Comparison of ENCODE assay signal across 21 cellular contexts in genomic region chr5:154296525-154297159, GRCh38.
DNase-seq lines count a peak whose midpoint lies in the region; ATAC-seq, FAIRE-seq and TF ChIP-seq lines count a peak whose summit lies in the region.
"Had no signal": no experiment of that assay in that cellular context is flagged by ENCODE, and none has a peak within 500 bp of the region (broad histone marks: within the 10 kb centered on the region; RNA-seq: fewer than 3 reads in every experiment).

No MANE protein-coding gene starts in this region.

- peak overlapping the region; percentile 13; the same call in 1 of the 2 replicates for H3K4me2 ChIP-seq in HepG2 (ENCODE audit: low read depth, low read length)
- H3K4me2 ChIP-seq: KMS-11 had no signal

- H3K9me3 ChIP-seq in HepG2 (ENCODE audit: low read length) (no peaks in the 10 kb centered on the region), stomach (no peaks in the 10 kb centered on the region)
- H3K9me3 ChIP-seq: ovary, SJCRH30, upper lobe of left lung had no signal

- no peaks in the 10 kb centered on the region for H4K20me1 ChIP-seq in HepG2 (ENCODE audit: insufficient read depth, low read length)

- no peaks in the 10 kb centered on the region for H3K9me3 Mint-ChIP-seq in activated T-helper 2 cell treated with anti-CD3 and anti-CD28 coated beads, Interferon-gamma antibody, Interleukin-2, Interleukin-4, amounts not matched to agents 10 μg/mL and 5 μg/mL and 100 μg/mL, durations not matched to agents 14 hours and 24 hours and 36 hours
- H3K9me3 Mint-ChIP-seq: stimulated activated memory B cell treated with anti-CD40 and anti-IgM and Interleukin-4, amounts not matched to agents 10 μg/mL and 1 μg/mL and 100 μg/mL, for 72 hours had no signal

- FAIRE-seq in HepG2 (lab: Jason Lieb, UNC): peak; percentile 44
- FAIRE-seq: A204.1 had no signal

- no peak overlapping the region for H3K4me3 Mint-ChIP-seq in activated T-helper 2 cell treated with anti-CD3 and anti-CD28 coated beads, Interferon-gamma antibody, Interleukin-2, Interleukin-4, amounts not matched to agents 10 μg/mL and 5 μg/mL and 100 μg/mL, durations not matched to agents 14 hours and 24 hours and 36 hours (ENCODE audit: low read depth)
- H3K4me3 Mint-ChIP-seq: stimulated activated memory B cell treated with anti-CD40 and anti-IgM and Interleukin-4, amounts not matched to agents 10 μg/mL and 1 μg/mL and 100 μg/mL, for 72 hours had no signal

- H3K36me3 ChIP-seq in HepG2 (replicated peaks in 1 of 2; ENCODE audit: control insufficient read depth in 1 of 2, insufficient read depth in 2 of 2, low read length in 2 of 2) (no peaks in the 10 kb centered on the region; a peak in 1 of 5 replicates), stomach (peaks cover 12 to 49% (median 38%) of the 10 kb centered on the region in 4 donors)
- H3K36me3 ChIP-seq: ovary, SJCRH30 had no signal

- peak; percentile 72 for ATAC-seq in HepG2
- ATAC-seq: left cardiac atrium; stimulated activated memory B cell treated with anti-CD40 and anti-IgM and Interleukin-4, amounts not matched to agents 10 μg/mL and 1 μg/mL and 100 μg/mL, for 72 hours had no signal

- H3K27ac ChIP-seq in HepG2 (ENCODE audit: extremely low read length, insufficient read depth, low read length) (no peak overlapping the region), stomach (peak overlapping the region; percentile 65 to 88 (median 74))
- H3K27ac ChIP-seq: GM23248, KMS-11, ovary, SJCRH30 had no signal

- H3K36me3 Mint-ChIP-seq in activated T-helper 2 cell treated with anti-CD3 and anti-CD28 coated beads, Interferon-gamma antibody, Interleukin-2, Interleukin-4, amounts not matched to agents 10 μg/mL and 5 μg/mL and 100 μg/mL, durations not matched to agents 14 hours and 24 hours and 36 hours (ENCODE audit: low read depth): peaks cover 20% of the 10 kb centered on the region

- H3K4me1 Mint-ChIP-seq in activated T-helper 2 cell treated with anti-CD3 and anti-CD28 coated beads, Interferon-gamma antibody, Interleukin-2, Interleukin-4, amounts not matched to agents 10 μg/mL and 5 μg/mL and 100 μg/mL, durations not matched to agents 14 hours and 24 hours and 36 hours (ENCODE audit: low read depth): peaks cover 8% of the 10 kb centered on the region

- H3K4me1 ChIP-seq in HepG2 (ENCODE audit: insufficient read depth, low read length) (peaks cover 27% of the 10 kb centered on the region), stomach (peaks cover 13 to 47% (median 29%) of the 10 kb centered on the region in 4 donors)
- H3K4me1 ChIP-seq: SJCRH30 had no signal

- no peak for TF ChIP-seq CTCF in HepG2 (CRISPR knock-in tag; IDR thresholded peaks at IDR 0.05)
- TF ChIP-seq CTCF in stomach (IDR thresholded peaks at IDR 0.05): no peak

- no peak overlapping the region for H3K9ac ChIP-seq in HepG2 (ENCODE audit: insufficient read depth, low read depth, low read length)
- H3K9ac ChIP-seq: GM23248, KMS-11 had no signal

- no peaks in the 10 kb centered on the region for H3K27me3 ChIP-seq in HepG2 (ENCODE audit: control insufficient read depth in 1 of 2, insufficient read depth in 2 of 2, low read length in 2 of 2)
- H3K27me3 ChIP-seq in stomach: no peaks in the 10 kb centered on the region
- H3K27me3 ChIP-seq: ovary, SJCRH30, upper lobe of left lung had no signal

- intact Hi-C loops in activated T-helper 2 cell treated with anti-CD3 and anti-CD28 coated beads, Interferon-gamma antibody, Interleukin-2, Interleukin-4, amounts not matched to agents 10 μg/mL and 5 μg/mL and 100 μg/mL, durations not matched to agents 14 hours and 24 hours and 36 hours (cut with micrococcal nuclease): no loop called here
- intact Hi-C loops in HepG2 (cut with micrococcal nuclease; ENCODE audit: unreplicated experiment) (no loop called here), stomach (cut with DNase I; ENCODE audit: low total_unique reads) (loop anchor here (10.0 kb wide), 1 partner anchor 102 kb away; the partner anchor contains the start of gene GALNT10)

- POLR2A ChIA-PET in HepG2 (lab: Yijun Ruan, JAX): no interaction called here

- peak overlapping the region; percentile 28 for H3K27ac Mint-ChIP-seq in activated T-helper 2 cell treated with anti-CD3 and anti-CD28 coated beads, Interferon-gamma antibody, Interleukin-2, Interleukin-4, amounts not matched to agents 10 μg/mL and 5 μg/mL and 100 μg/mL, durations not matched to agents 14 hours and 24 hours and 36 hours
- H3K27ac Mint-ChIP-seq: stimulated activated memory B cell treated with anti-CD40 and anti-IgM and Interleukin-4, amounts not matched to agents 10 μg/mL and 1 μg/mL and 100 μg/mL, for 72 hours had no signal

- TF ChIP-seq POLR2A in HepG2 (IDR thresholded peaks at IDR 0.05; ENCODE audit: insufficient read depth in 1 of 2, low read depth in 2 of 2, low read length in 2 of 2) (no peak), stomach (IDR thresholded peaks at IDR 0.05) (no peak)

- peak; percentile 39 for DNase-seq in NCI-H2196 (lab: John Stamatoyannopoulos, UW; ENCODE audit: unreplicated experiment)
- DNase-seq in NCI-H2196 treated with DMSO at 0.1 percent for 48 hours (lab: John Stamatoyannopoulos, UW; ENCODE audit: unreplicated experiment): no peak
- no peak for DNase-seq in activated T-helper 2 cell treated with anti-CD3 and anti-CD28 coated beads, Interferon-gamma antibody, Interleukin-2, Interleukin-4, amounts not matched to agents 10 μg/mL and 5 μg/mL and 100 μg/mL, durations not matched to agents 14 hours and 24 hours and 36 hours (ENCODE audit: low spot score)
- no peak for DNase-seq in HepG2 (ENCODE audit: low spot score)
- peak; percentile 60 for DNase-seq in stomach
- DNase-seq in NCI-H524 (lab: John Stamatoyannopoulos, UW): no peak
- no peak for DNase-seq in foreskin melanocyte
- no peak for DNase-seq in stimulated activated naive CD4-positive, alpha-beta T cell treated with Interleukin-2 at 50 U/mL for 16 hours (lab: John Stamatoyannopoulos, UW)
- DNase-seq: activated CD4-positive, CD25-positive, alpha-beta regulatory T cell treated with anti-CD3 and anti-CD28 coated beads, Interleukin-2, amount 50 U/mL, for 72 hours; activated gamma-delta T cell treated with Interleukin-2 at 50 U/mL for 16 hours; amniotic stem cell; GM23248; left cardiac atrium; NCI-H1105; ovary; SJCRH30; stimulated activated CD4-positive, alpha-beta T cell treated with anti-CD3 and anti-CD28 coated beads, Interleukin-12 subunit alpha, Interleukin-12 subunit beta, amount 100 ng/mL, for 4 hours had no signal

- in situ Hi-C loops in HepG2 (cut with HindIII; ENCODE audit: extremely low pct_ligation_motif_present, low pct_unique_long_range_greater_than_20kb): no loop called here

- CTCF ChIA-PET in HepG2 (lab: Yijun Ruan, JAX; ENCODE audit: low intra/inter-chr PET ratio, low total read pairs): no interaction called here

- H3K79me2 ChIP-seq in HepG2 (ENCODE audit: insufficient read depth, low read length): no peaks in the 10 kb centered on the region

- no peak overlapping the region for H2AFZ ChIP-seq in HepG2 (ENCODE audit: low read length)
- H2AFZ ChIP-seq: GM23248 had no signal

- H3K27me3 Mint-ChIP-seq in activated T-helper 2 cell treated with anti-CD3 and anti-CD28 coated beads, Interferon-gamma antibody, Interleukin-2, Interleukin-4, amounts not matched to agents 10 μg/mL and 5 μg/mL and 100 μg/mL, durations not matched to agents 14 hours and 24 hours and 36 hours (ENCODE audit: low read depth): no peaks in the 10 kb centered on the region
- H3K27me3 Mint-ChIP-seq: stimulated activated memory B cell treated with anti-CD40 and anti-IgM and Interleukin-4, amounts not matched to agents 10 μg/mL and 1 μg/mL and 100 μg/mL, for 72 hours had no signal

- 47% methylated on average over 6 of the region's 6 CpGs for WGBS in HepG2 (ENCODE audit: low lambda C conversion rate)
- 52 to 76% (median 58%) methylated on average over 6 of the region's 6 CpGs for WGBS in stomach, 5 donors

- H3K4me3 ChIP-seq in HepG2 (replicated peaks in 1 of 3; ENCODE audit: insufficient read depth in 1 of 3, low read depth in 2 of 3, low read length in 3 of 3) (no peak overlapping the region), stomach (no peak overlapping the region)
- H3K4me3 ChIP-seq: GM23248, ovary, SJCRH30, upper lobe of left lung had no signal

- no TSS peak for BruUV-seq in HepG2 (replicated peaks; lab: Mats Ljungman, UMichigan)

- no peak for TF ChIP-seq RAD21 in HepG2 (CRISPR knock-in tag; IDR thresholded peaks at IDR 0.05)

- 0 out of 4 replicates have a peak, but pooled peaks of 1 of the 2 experiments have one; percentile 37 for TF ChIP-seq EP300 in HepG2 (IDR thresholded peaks at IDR 0.05; ENCODE audit: low read depth in 2 of 2, low read length in 2 of 2)
- TF ChIP-seq EP300 in HepG2 (CRISPR knock-in tag; IDR thresholded peaks at IDR 0.05; ENCODE audit: borderline replicate concordance): no peak
- TF ChIP-seq EP300 in stomach (IDR thresholded peaks at IDR 0.05): no peak

TF ChIP-seq in HepG2, 621 proteins besides CTCF, POLR2A, EP300 and RAD21 (continues in another document):
- TF ChIP-seq SRSF4 (IDR thresholded peaks at IDR 0.05; ENCODE audit: low read depth, low read length, poor library complexity, severe bottlenecking) (no peak), FOSL2 (CRISPR knock-in tag; IDR thresholded peaks at IDR 0.05) (peak; percentile 29; the same call in 1 of the 2 replicates), ZFYVE20 (CRISPR knock-in tag; IDR thresholded peaks at IDR 0.05; ENCODE audit: borderline replicate concordance, low read depth) (no peak), FOXA1 (IDR thresholded peaks at IDR 0.05) (no peak), FOXA1 (CRISPR knock-in tag; IDR thresholded peaks at IDR 0.05) (peak; percentile 86), ZNF652 (CRISPR knock-in tag; IDR thresholded peaks at IDR 0.05; ENCODE audit: borderline replicate concordance, low read depth) (peak; percentile 87)

Comparison
In these comparisons a context has a peak if more than half of its experiments do, and no peak if none do; other contexts are left out.
1. DNase-seq: peak in NCI-H2196 (single experiment) and stomach (single experiment); none in NCI-H2196 treated with DMSO at 0.1 percent for 48 hours (single experiment), activated T-helper 2 cell treated with anti-CD3 and anti-CD28 coated beads, Interferon-gamma antibody, Interleukin-2, Interleukin-4, amounts not matched to agents 10 μg/mL and 5 μg/mL and 100 μg/mL, durations not matched to agents 14 hours and 24 hours and 36 hours (single experiment), HepG2 (single experiment), NCI-H524 (0 of 2), foreskin melanocyte (single experiment) and stimulated activated naive CD4-positive, alpha-beta T cell treated with Interleukin-2 at 50 U/mL for 16 hours (single experiment).